In the genomic region with DNA sequence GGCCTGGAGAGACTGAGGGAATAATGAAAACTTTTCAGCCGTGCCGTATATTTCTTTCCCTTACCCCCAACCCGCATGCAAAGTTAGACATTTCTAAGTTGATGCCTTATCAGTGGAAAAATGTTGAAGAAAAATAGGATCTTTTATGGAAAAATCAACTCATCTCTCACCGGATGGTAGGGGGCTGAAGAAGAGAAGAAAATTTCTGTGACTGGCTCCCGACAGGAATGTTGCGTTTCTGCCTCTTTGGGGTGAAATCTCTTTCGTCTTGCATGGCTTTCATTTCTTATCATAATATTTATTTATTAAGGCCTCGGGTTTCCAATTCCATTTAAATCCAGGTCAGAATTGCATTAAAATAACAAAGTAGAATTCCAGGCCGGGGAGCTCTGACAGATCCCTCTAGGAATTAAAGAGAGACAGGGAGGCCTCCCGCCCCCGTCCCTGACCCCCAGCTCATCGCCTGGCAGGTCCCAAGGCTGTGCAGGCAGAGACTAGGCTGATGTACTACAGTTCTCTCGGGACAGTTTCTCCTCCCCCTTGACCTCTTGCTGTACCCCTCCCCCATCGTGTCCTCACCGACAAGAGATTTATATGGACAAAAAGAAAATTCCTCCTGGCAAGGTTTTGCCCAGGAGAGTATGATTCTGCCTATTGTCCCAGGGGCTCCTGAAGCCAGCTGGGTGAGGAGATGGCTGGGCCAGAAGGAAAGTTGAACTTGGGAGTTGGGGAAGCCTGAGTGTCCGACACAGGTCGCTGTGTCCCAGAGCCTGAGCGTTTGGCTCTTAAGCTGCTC, we compare ENCODE assay signal across 12 cellular contexts. TPM values are rescaled to one million over a fixed set of nuclear protein-coding genes. Genes with fewer than 3 reads are reported as not detected.
DNase-seq lines count a peak whose midpoint lies in the region; ATAC-seq, FAIRE-seq and TF ChIP-seq lines count a peak whose summit lies in the region.
"Had no signal": no experiment of that assay in that cellular context is flagged by ENCODE, and none has a peak within 500 bp of the region (broad histone marks: within the 10 kb centered on the region; RNA-seq: fewer than 3 reads in every experiment).

No MANE protein-coding gene starts in this region.

- H3K4me1 ChIP-seq in SK-N-SH (ENCODE audit: control insufficient read depth in 1 of 2, insufficient read depth in 2 of 2, low read depth in 1 of 2, low read length in 1 of 2) (peaks cover 0 to 4% of the 10 kb centered on the region in 2 experiments; a peak in 1 of 4 replicates), kidney (ENCODE audit: control insufficient read depth in 1 of 2, insufficient read depth in 1 of 2, low read depth in 1 of 2, low read length in 2 of 2) (peaks cover 0 to 6% of the 10 kb centered on the region in 2 donors), stomach (peaks cover 19 to 30% (median 24%) of the 10 kb centered on the region in 4 donors)

- peak overlapping the region; percentile 90 for H3K4me2 ChIP-seq in SK-N-SH

- H3K4me1 Mint-ChIP-seq in chondrocyte (ENCODE audit: low read depth) = peaks cover 60% of the 10 kb centered on the region

- POLR2A ChIA-PET in SK-N-SH (lab: Yijun Ruan, JAX) = interaction anchor here (0.6 kb wide), 1 partner anchor 247 kb away, joined by 3 read pairs; no protein-coding TSS in a partner anchor

- H3K27ac ChIP-seq in SK-N-SH (ENCODE audit: low read depth in 2 of 2, low read length in 1 of 2) (no peak overlapping the region), kidney (ENCODE audit: low read depth in 2 of 2, low read length in 2 of 2) (no peak overlapping the region), stomach (no peak overlapping the region)

- H3K27me3 Mint-ChIP-seq in chondrocyte (ENCODE audit: low read depth) = peaks cover 7% of the 10 kb centered on the region

- TF ChIP-seq POLR2A in stomach (IDR thresholded peaks at IDR 0.05) = no peak

- H3K36me3 ChIP-seq in SK-N-SH (replicated peaks in 1 of 2; ENCODE audit: control insufficient read depth in 1 of 2, insufficient read depth in 2 of 2, low read length in 1 of 2) (no peaks in the 10 kb centered on the region), kidney (ENCODE audit: control insufficient read depth in 1 of 2, insufficient read depth in 2 of 2, low read length in 2 of 2) (no peaks in the 10 kb centered on the region), stomach (no peaks in the 10 kb centered on the region)

- TF ChIP-seq RAD21 in SK-N-SH (IDR thresholded peaks at IDR 0.05; ENCODE audit: low read length) = no peak

- no peak for FAIRE-seq in kidney (lab: Jason Lieb, UNC)

- no peaks in the 10 kb centered on the region for H3K9me3 Mint-ChIP-seq in chondrocyte (ENCODE audit: low read depth)
- H3K9me3 Mint-ChIP-seq: memory B cell had no signal

- WGBS in SK-N-SH (ENCODE audit: low lambda C conversion rate) = 88% methylated on average over 18 of the region's 18 CpGs
- WGBS in stomach, 5 donors = 41 to 45% (median 42%) methylated on average over 18 of the region's 18 CpGs

- ATAC-seq in SK-N-SH treated with all-trans-retinoic acid at 6 μM for 48 hours (no peak), GM18868 (IDR thresholded peaks at IDR 0.05; ENCODE audit: unreplicated experiment) (no peak)

- H3K27me3 ChIP-seq in SK-N-SH (ENCODE audit: insufficient read depth) = no peaks in the 10 kb centered on the region
- peaks cover 0 to 82% (median 50%) of the 10 kb centered on the region in 3 donors for H3K27me3 ChIP-seq in stomach

- H3K4me3 Mint-ChIP-seq in chondrocyte (ENCODE audit: unreplicated experiment) = peak overlapping the region; percentile 77

- intact Hi-C loops in kidney (cut with DNase I) (no loop called here), stomach (cut with DNase I; ENCODE audit: low total_unique reads) (no loop called here)

- TF ChIP-seq CTCF in SK-N-SH (IDR thresholded peaks at IDR 0.05) (no peak), chondrocyte (IDR thresholded peaks at IDR 0.05) (no peak), kidney (IDR thresholded peaks at IDR 0.05; ENCODE audit: borderline replicate concordance, extremely low read depth, insufficient read depth) (no peak), stomach (IDR thresholded peaks at IDR 0.05) (no peak)

- H3F3A ChIP-seq in SK-N-SH (replicated peaks; ENCODE audit: insufficient read depth) = no peaks in the 10 kb centered on the region

- no peaks in the 10 kb centered on the region for H3K36me3 Mint-ChIP-seq in chondrocyte (ENCODE audit: low read depth)
- H3K36me3 Mint-ChIP-seq: memory B cell had no signal

- DNase-seq in SK-N-SH = peak; percentile 42
- DNase-seq in chondrocyte (ENCODE audit: low spot score) = no peak
- DNase-seq in kidney = no peak
- no peak for DNase-seq in stomach
- no peak for DNase-seq in activated CD4-positive, CD25-positive, alpha-beta regulatory T cell treated with anti-CD3 and anti-CD28 coated beads, Interleukin-2, amount 50 U/mL, for 72 hours
- DNase-seq in HK-2 (ENCODE audit: unreplicated experiment) = no peak
- DNase-seq: activated effector memory CD4-positive, alpha-beta T cell treated with Interleukin-2 at 50 U/mL for 16 hours; Kasumi-1; NCI-H774 had no signal

- H3K4me3 ChIP-seq in SK-N-SH (ENCODE audit: low read depth in 2 of 2, low read length in 1 of 2) (peak overlapping the region in 1 of 2 experiments; percentile 63; a peak in 3 of 4 replicates), kidney (ENCODE audit: low read length in 2 of 2) (peak overlapping the region; percentile 21 to 56), stomach (peak overlapping the region; percentile 54 to 72 (median 59))

- peak overlapping the region; percentile 75 for H3K27ac Mint-ChIP-seq in chondrocyte (ENCODE audit: unreplicated experiment)
- H3K27ac Mint-ChIP-seq: memory B cell had no signal

- TF ChIP-seq EP300 in SK-N-SH (IDR thresholded peaks at IDR 0.05; ENCODE audit: borderline replicate concordance in 1 of 2, low read depth in 1 of 2, low read length in 1 of 2) (no peak), stomach (IDR thresholded peaks at IDR 0.05) (no peak)

- CTCF ChIA-PET in SK-N-SH (lab: Yijun Ruan, JAX) = interaction anchor here (1.2 to 4.3 kb wide), 6 partner anchors 10 to 228 kb away, joined by 3 to 29 read pairs (median 5); no protein-coding TSS in a partner anchor

- no peaks in the 10 kb centered on the region for H3K9me3 ChIP-seq in SK-N-SH
- no peaks in the 10 kb centered on the region for H3K9me3 ChIP-seq in kidney (ENCODE audit: control insufficient read depth in 1 of 2, low read length in 2 of 2)
- H3K9me3 ChIP-seq in stomach = no peaks in the 10 kb centered on the region

- no peaks in the 10 kb centered on the region for H4K20me1 ChIP-seq in SK-N-SH (ENCODE audit: insufficient read depth)

- peaks cover 9% of the 10 kb centered on the region; the same call in 1 of the 2 replicates for H3K79me2 ChIP-seq in SK-N-SH (ENCODE audit: insufficient read depth)

- no peak overlapping the region for H2AFZ ChIP-seq in SK-N-SH (ENCODE audit: low read depth)

- no peaks in the 10 kb centered on the region for H3K9me2 ChIP-seq in SK-N-SH

- peak overlapping the region; percentile 54; the same call in 1 of the 2 replicates for H3K9ac ChIP-seq in SK-N-SH
- peak overlapping the region in 1 of 2 donors; percentile 34 for H3K9ac ChIP-seq in kidney (ENCODE audit: low read length in 2 of 2)

TF ChIP-seq in SK-N-SH, 30 proteins besides CTCF, POLR2A, EP300 and RAD21 (continues in another document):
- TF ChIP-seq SIN3A (IDR thresholded peaks at IDR 0.05; ENCODE audit: borderline replicate concordance, low read depth, low read length) (no peak), EZH2phosphoT487 (IDR thresholded peaks at IDR 0.05; ENCODE audit: borderline replicate concordance, low read depth) (no peak), RFX5 (IDR thresholded peaks at IDR 0.05; ENCODE audit: low read length) (no peak), PBX3 (IDR thresholded peaks at IDR 0.05) (no peak), TEAD4 (IDR thresholded peaks at IDR 0.05; ENCODE audit: borderline replicate concordance, insufficient read depth) (no peak)

TF ChIP-seq in SK-N-SH treated with all-trans-retinoic acid at 6 μM for 48 hours, 23 proteins besides CTCF, POLR2A, EP300 and RAD21:
- no peak for TF ChIP-seq SNAI2 (CRISPR knock-in tag; IDR thresholded peaks at IDR 0.05)
- TF ChIP-seq CSDC2 (CRISPR knock-in tag; IDR thresholded peaks at IDR 0.05) = no peak
- TF ChIP-seq TCF4 (CRISPR knock-in tag; IDR thresholded peaks at IDR 0.05; ENCODE audit: borderline replicate concordance) = no peak
- no peak for TF ChIP-seq ZNF70 (CRISPR knock-in tag; IDR thresholded peaks at IDR 0.05)
- no peak for TF ChIP-seq TOX (CRISPR knock-in tag; IDR thresholded peaks at IDR 0.05; ENCODE audit: borderline replicate concordance)
- no peak for TF ChIP-seq ZNF8 (CRISPR knock-in tag; IDR thresholded peaks at IDR 0.05)
- TF ChIP-seq ARNTL (CRISPR knock-in tag; IDR thresholded peaks at IDR 0.05; ENCODE audit: borderline replicate concordance, low read depth) = no peak
TF ChIP-seq in SK-N-SH treated with all-trans-retinoic acid at 6 μM for 48 hours: peak in this region for 0.

RNA-seq across cellular contexts. Expression of gene SCUBE3, which starts 1.3 kb away (rescaled TPM):
- 1.8 and 2.0 TPM in 2 replicates for polyA plus RNA-seq in SK-N-SH (2012; rRNA removed)
- 1.2 and 1.8 TPM in 2 replicates for polyA plus RNA-seq in SK-N-SH (2012; cell fraction: cytosol; rRNA removed)
- 2.7 and 4.3 TPM in 2 replicates for polyA plus RNA-seq in SK-N-SH (2012; cell fraction: nucleus; rRNA removed)
- 32.7 to 96.6 TPM (median 93.0 TPM) in 3 replicates for total RNA-seq in chondrocyte
- 4.5 TPM for total RNA-seq in kidney
- polyA plus RNA-seq in kidney (ENCODE audit: insufficient read depth, low read depth, low replicate concordance) = 2.5 TPM
- total RNA-seq in stomach = 1 to 10 TPM in 2 of 5 donors, under 1 TPM in 2, not detected in 1; 0.29 to 2.3 (median 0.77) TPM
- under 1 TPM; 0.15 to 0.31 (median 0.23) TPM for polyA plus RNA-seq in stomach

RNA-seq across cellular contexts. Expression of gene ZNF76, which starts 44.5 kb away (rescaled TPM):
- polyA plus RNA-seq in SK-N-SH (2012; rRNA removed) (19.7 and 22.4 TPM in 2 replicates), kidney (ENCODE audit: insufficient read depth, low read depth, low replicate concordance) (29.1 TPM), stomach (10 to 100 TPM; 19.4 to 23.8 (median 23.2) TPM)
- 6.5 and 10.7 TPM in 2 replicates for polyA plus RNA-seq in SK-N-SH (2012; cell fraction: cytosol; rRNA removed)
- polyA plus RNA-seq in SK-N-SH (2012; cell fraction: nucleus; rRNA removed) = 88.9 and 102 TPM in 2 replicates
- total RNA-seq in chondrocyte (20.3 to 28.3 TPM (median 22.1 TPM) in 3 replicates), kidney (49.2 TPM), stomach (10 to 100 TPM; 15.1 to 92.0 (median 38.2) TPM)
